Comparison of ENCODE assay signal across 8 cellular contexts in the genomic region with DNA sequence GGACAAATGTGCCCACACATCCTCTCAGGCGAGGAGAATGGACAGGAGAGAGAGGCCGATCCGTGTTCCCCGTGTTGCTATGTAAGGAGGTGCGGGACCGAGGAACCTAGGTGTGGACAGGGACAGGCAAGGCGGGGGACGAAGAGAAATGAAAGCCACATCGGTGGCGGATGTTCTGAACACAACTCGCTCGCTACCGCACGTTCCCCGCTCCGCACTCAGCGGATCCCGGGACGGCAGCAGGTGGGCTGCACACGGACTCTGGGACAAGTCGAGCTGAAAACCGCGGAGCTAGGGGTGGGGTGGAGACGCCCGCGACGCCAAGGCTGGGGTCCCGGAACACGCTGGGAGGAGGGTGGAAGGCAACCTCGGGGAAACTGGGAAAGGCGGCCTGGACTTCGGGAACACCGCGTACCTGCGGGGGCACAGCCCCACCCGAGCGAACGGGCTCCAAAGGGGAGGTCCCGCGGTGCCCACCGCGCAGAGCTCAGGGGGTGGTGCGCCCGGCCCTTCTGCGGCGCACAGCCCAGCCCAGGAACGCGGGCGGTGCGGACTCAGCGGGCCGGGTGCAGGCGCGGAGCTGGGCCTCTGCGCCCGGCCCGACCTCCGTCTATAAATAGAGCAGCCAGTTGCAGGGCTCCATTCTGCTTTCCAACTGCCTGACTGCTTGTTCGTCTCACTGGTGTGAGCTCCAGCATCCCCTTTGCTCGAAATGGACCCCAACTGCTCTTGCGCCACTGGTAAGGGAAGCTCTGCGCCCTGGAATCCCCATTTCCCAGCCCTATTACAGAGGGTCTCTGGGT. TPM values are rescaled to one million over a fixed set of nuclear protein-coding genes. Genes with fewer than 3 reads are reported as not detected.
DNase-seq lines count a peak whose midpoint lies in the region; ATAC-seq and TF ChIP-seq lines count a peak whose summit lies in the region.

Gene MT1E, plus strand, starts transcription at position 642 of the 803 bp plus-strand sequence. Its CDS starts 71 bp downstream, at position 713.

- no peaks in the 10 kb centered on the region for H3K9me3 ChIP-seq in fibroblast of lung (ENCODE audit: control insufficient read depth, insufficient read depth, low read depth, low read length)
- H3K9me3 ChIP-seq in muscle layer of colon (ENCODE audit: low read length), result no peaks in the 10 kb centered on the region

- H3K4me3 ChIP-seq in fibroblast of lung (replicated peaks in 1 of 4; ENCODE audit: control extremely low read depth in 1 of 4, insufficient read depth in 1 of 4, low read depth in 3 of 4, low read length in 4 of 4), result peak within 1 kb of the TSS; percentile 37 to 81 (median 74)
- peak within 1 kb of the TSS; percentile 87 to 97 for H3K4me3 ChIP-seq in muscle layer of colon (ENCODE audit: low read depth in 1 of 2, low read length in 2 of 2)

- peak within 1 kb of the TSS; percentile 100 for H3K4me2 ChIP-seq in fibroblast of lung (ENCODE audit: extremely low read depth, insufficient read depth, low read length)

- no peaks in the 10 kb centered on the region for H3K9me3 Mint-ChIP-seq in stimulated activated naive CD8-positive, alpha-beta T cell treated with anti-CD3 and anti-CD28 coated beads, Interleukin-15, amount 100 ng/mL, for 72 hours

- H3K27ac Mint-ChIP-seq in stimulated activated naive CD8-positive, alpha-beta T cell treated with anti-CD3 and anti-CD28 coated beads, Interleukin-15, amount 100 ng/mL, for 72 hours, result peak within 1 kb of the TSS; percentile 93 to 96

- H3K4me3 Mint-ChIP-seq in stimulated activated naive CD8-positive, alpha-beta T cell treated with anti-CD3 and anti-CD28 coated beads, Interleukin-15, amount 100 ng/mL, for 72 hours, result peak within 1 kb of the TSS; percentile 89 to 94

- peaks cover 58% of the 10 kb centered on the region for H3K27me3 Mint-ChIP-seq in stimulated activated naive CD8-positive, alpha-beta T cell treated with anti-CD3 and anti-CD28 coated beads, Interleukin-15, amount 100 ng/mL, for 72 hours

- peaks cover 16% of the 10 kb centered on the region for H3K79me2 ChIP-seq in fibroblast of lung (ENCODE audit: control insufficient read depth, insufficient read depth, low read length)

- no peaks in the 10 kb centered on the region for H4K20me1 ChIP-seq in fibroblast of lung (ENCODE audit: control insufficient read depth, extremely low read depth, insufficient read depth, low read length)

- H3K9ac ChIP-seq in fibroblast of lung (ENCODE audit: insufficient read depth, low read length) (peak within 1 kb of the TSS; percentile 71), muscle layer of colon (ENCODE audit: low read length) (peak within 1 kb of the TSS; percentile 71)

- no peak for TF ChIP-seq CTCF in fibroblast of lung (conservative IDR thresholded peaks at IDR 0.05 in 1 of 2, IDR thresholded peaks at IDR 0.05 in 1 of 2; ENCODE audit: low read depth in 1 of 2, low read length in 2 of 2)

- peak; percentile 33 for ATAC-seq in GM19468 (IDR thresholded peaks at IDR 0.05; ENCODE audit: extremely low read depth, unreplicated experiment)
- ATAC-seq in stimulated activated naive CD8-positive, alpha-beta T cell treated with anti-CD3 and anti-CD28 coated beads, Interleukin-15, amount 100 ng/mL, for 72 hours, result peak; percentile 92

- peak within 1 kb of the TSS; percentile 97 for H2AFZ ChIP-seq in fibroblast of lung (ENCODE audit: low read length)

- H3K4me1 ChIP-seq in fibroblast of lung (ENCODE audit: control insufficient read depth, extremely low read depth, insufficient read depth, low read length) (peaks cover 5% of the 10 kb centered on the region), muscle layer of colon (ENCODE audit: insufficient read depth, low read length) (peaks cover 12% of the 10 kb centered on the region)

- no peaks in the 10 kb centered on the region for H3K27me3 ChIP-seq in fibroblast of lung (ENCODE audit: control insufficient read depth, insufficient read depth, low read length)
- H3K27me3 ChIP-seq in muscle layer of colon (ENCODE audit: control insufficient read depth in 1 of 2, insufficient read depth in 2 of 2, low read length in 2 of 2), result no peaks in the 10 kb centered on the region

- peaks cover 1% of the 10 kb centered on the region for H3K36me3 ChIP-seq in fibroblast of lung (ENCODE audit: control insufficient read depth, insufficient read depth, low read length)
- no peaks in the 10 kb centered on the region for H3K36me3 ChIP-seq in muscle layer of colon (ENCODE audit: insufficient read depth, low read length)

- H3K4me1 Mint-ChIP-seq in stimulated activated naive CD8-positive, alpha-beta T cell treated with anti-CD3 and anti-CD28 coated beads, Interleukin-15, amount 100 ng/mL, for 72 hours, result peaks cover 20% of the 10 kb centered on the region

- peak; percentile 85 for DNase-seq in MV-4-11 (lab: John Stamatoyannopoulos, UW)
- peak; percentile 73 to 81 for DNase-seq in activated T-cell treated with anti-CD3 and anti-CD28 coated beads, Interleukin-2, amount 50 U/mL, for 48 hours
- peak; percentile 77 to 85 for DNase-seq in fibroblast of lung (ENCODE audit: low read depth in 2 of 2)
- DNase-seq in stimulated activated naive CD8-positive, alpha-beta T cell treated with anti-CD3 and anti-CD28 coated beads, Interleukin-15, amount 100 ng/mL, for 72 hours, result peak; percentile 62 to 73
- DNase-seq in COLO829 (ENCODE audit: low spot score), result no peak
- DNase-seq in GF-D8 (lab: John Stamatoyannopoulos, UW), result no peak

- H3K27ac ChIP-seq in fibroblast of lung (ENCODE audit: insufficient read depth, low read length) (peak within 1 kb of the TSS; percentile 85), muscle layer of colon (ENCODE audit: low read depth, low read length) (peak within 1 kb of the TSS; percentile 74)

RNA-seq across cellular contexts. Expression of gene MT1E, which starts in this region (rescaled TPM):
- total RNA-seq in fibroblast of lung, result 251 and 390 TPM in 2 replicates
- 465 and 572 TPM in 2 replicates for polyA plus RNA-seq in fibroblast of lung
- 540 and 543 TPM in 2 replicates for polyA plus RNA-seq in fibroblast of lung (2012)
- 165 and 234 TPM in 2 replicates for polyA minus RNA-seq in fibroblast of lung (ENCODE audit: low replicate concordance)

Comparison
In these comparisons a context has a peak if more than half of its experiments do, and no peak if none do; other contexts are left out.
1. DNase-seq: peak in MV-4-11 (single experiment), activated T-cell treated with anti-CD3 and anti-CD28 coated beads, Interleukin-2, amount 50 U/mL, for 48 hours (2 of 2), fibroblast of lung (2 of 2) and stimulated activated naive CD8-positive, alpha-beta T cell treated with anti-CD3 and anti-CD28 coated beads, Interleukin-15, amount 100 ng/mL, for 72 hours (2 of 2); none in COLO829 (single experiment) and GF-D8 (single experiment).